In genomic region chr14:59483360-59483759, GRCh38 we compare ENCODE assay signal across 7 cellular contexts. TPM values are rescaled to one million over a fixed set of nuclear protein-coding genes. Genes with fewer than 3 reads are reported as not detected.
A peak's percentile ranks its signal among the peaks of the same experiment; 100 is the strongest.
DNase-seq lines count a peak whose midpoint lies in the region; ATAC-seq and TF ChIP-seq lines count a peak whose summit lies in the region.

No MANE protein-coding gene starts in this region.

- no peak overlapping the region; the same call in 1 of the 2 replicates for H3K27ac ChIP-seq in MM.1S (ENCODE audit: low read length)
- peak overlapping the region; percentile 88 to 92 for H3K27ac ChIP-seq in thoracic aorta

- H3K36me3 ChIP-seq in MM.1S (replicated peaks; ENCODE audit: insufficient read depth, low read length) = no peaks in the 10 kb centered on the region
- no peaks in the 10 kb centered on the region for H3K36me3 ChIP-seq in thoracic aorta

- H3K4me1 ChIP-seq in MM.1S (ENCODE audit: low read length) (0 out of 2 replicates have a peak, but pooled peaks cover 4% of the 10 kb centered on the region), thoracic aorta (ENCODE audit: control insufficient read depth in 1 of 2, low read depth in 2 of 2) (peaks cover 34 to 62% of the 10 kb centered on the region in 2 donors)

- H4K20me1 ChIP-seq in MM.1S (ENCODE audit: insufficient read depth, low read length) = no peaks in the 10 kb centered on the region

- H3K4me3 ChIP-seq in MM.1S (ENCODE audit: low read length) (peak overlapping the region; percentile 88), cardiac fibroblast (replicated peaks in 1 of 2; ENCODE audit: low read depth in 2 of 2, low read length in 2 of 2) (peak overlapping the region; percentile 90), thoracic aorta (peak overlapping the region; percentile 98)

- peak; percentile 1 for ATAC-seq in left lobe of liver
- ATAC-seq in thoracic aorta (ENCODE audit: insufficient number of reproducible peaks, low FRiP score, low read depth) = peak; percentile 35
- ATAC-seq in HG03354 (IDR thresholded peaks at IDR 0.05; ENCODE audit: poor library complexity, severe bottlenecking, unreplicated experiment) = no peak

- no peaks in the 10 kb centered on the region for H3F3A ChIP-seq in MM.1S (ENCODE audit: insufficient read depth, low read length)

- no peaks in the 10 kb centered on the region for H3K9me3 ChIP-seq in MM.1S (replicated peaks; ENCODE audit: insufficient read depth, low read length)
- no peaks in the 10 kb centered on the region for H3K9me3 ChIP-seq in thoracic aorta

- TF ChIP-seq CTCF in MM.1S (IDR thresholded peaks at IDR 0.05; ENCODE audit: low read length) (no peak), cardiac fibroblast (IDR thresholded peaks at IDR 0.05; ENCODE audit: low read depth, low read length) (no peak), thoracic aorta (IDR thresholded peaks at IDR 0.05) (no peak)

- H3K9ac ChIP-seq in MM.1S (ENCODE audit: low read length) = peak overlapping the region; percentile 72; the same call in 1 of the 2 replicates

- H3K4me2 ChIP-seq in MM.1S (ENCODE audit: low read depth, low read length) = peak overlapping the region; percentile 83

- intact Hi-C loops in posterior vena cava (cut with DNase I) = no loop called here

- H3K27me3 ChIP-seq in MM.1S (replicated peaks; ENCODE audit: insufficient read depth, low read length) = no peaks in the 10 kb centered on the region
- H3K27me3 ChIP-seq in thoracic aorta (replicated peaks; ENCODE audit: insufficient read depth) = no peaks in the 10 kb centered on the region

- H3K79me2 ChIP-seq in MM.1S (ENCODE audit: low read length) = peaks cover 16% of the 10 kb centered on the region

- peak overlapping the region; percentile 61 for H2AFZ ChIP-seq in MM.1S (ENCODE audit: low read length)

- H3K9me2 ChIP-seq in MM.1S (replicated peaks; ENCODE audit: insufficient read depth, low read length) = no peaks in the 10 kb centered on the region

- DNase-seq in GM04503 (ENCODE audit: low read depth) = peak; percentile 21
- no peak for DNase-seq in MM.1S
- peak; percentile 65 to 80 for DNase-seq in cardiac fibroblast (ENCODE audit: low read depth in 2 of 2)
- DNase-seq in left lobe of liver (ENCODE audit: low spot score) = no peak
- peak; percentile 19 for DNase-seq in thoracic aorta (ENCODE audit: low spot score)
- no peak for DNase-seq in posterior vena cava (ENCODE audit: low spot score)

RNA-seq across cellular contexts. Expression of gene L3HYPDH, which starts 0.8 kb away (rescaled TPM):
- total RNA-seq in left lobe of liver (16.7 TPM), thoracic aorta (10 to 100 TPM; 69.0 to 74.9 TPM), posterior vena cava (10 to 100 TPM; 30.2 to 36.3 TPM)

RNA-seq across cellular contexts. Expression of gene JKAMP, which starts 1.0 kb away (rescaled TPM):
- total RNA-seq in left lobe of liver = 15.2 TPM
- total RNA-seq in thoracic aorta = 10 to 100 TPM; 57.4 to 75.1 TPM
- total RNA-seq in posterior vena cava = 10 to 100 TPM; 21.7 to 24.4 TPM

RNA-seq across cellular contexts. Expression of gene GPR135, which starts 18.2 kb away (rescaled TPM):
- total RNA-seq in left lobe of liver = 1.4 TPM
- 10 to 100 TPM; 13.8 to 20.3 TPM for total RNA-seq in thoracic aorta
- 1 to 10 TPM; 7.5 to 8.1 TPM for total RNA-seq in posterior vena cava

Comparison
In these comparisons a context has a peak if more than half of its experiments do, and no peak if none do; other contexts are left out.
1. DNase-seq: peak in GM04503 (single experiment), cardiac fibroblast (2 of 2) and thoracic aorta (single experiment); none in MM.1S (single experiment), left lobe of liver (single experiment) and posterior vena cava (single experiment).
2. Peak in every context shown above with its lines, with median percentiles within 50 percentile points of each other: H3K4me3 ChIP-seq.